Comparison of ENCODE assay signal across 1 cellular context in the genomic region with DNA sequence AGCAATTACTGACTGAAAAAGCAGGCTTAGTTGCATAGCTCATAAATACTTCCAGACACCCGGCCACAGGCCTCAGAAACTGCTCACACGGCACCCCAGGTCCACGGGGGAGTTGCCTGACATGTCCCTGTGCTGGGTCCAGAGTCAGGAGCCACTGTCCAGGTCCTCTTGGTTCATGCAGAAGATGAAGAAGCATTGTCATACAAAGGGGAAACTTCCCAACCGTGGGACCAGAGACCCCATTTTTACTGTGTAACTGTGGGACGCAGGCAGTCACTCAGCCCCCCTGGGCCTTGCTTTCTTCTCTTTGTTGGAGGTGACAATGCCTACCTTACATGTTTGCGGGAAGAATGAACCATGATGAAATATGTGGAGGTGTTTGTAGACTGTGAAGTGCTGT.
TF ChIP-seq lines count a peak whose summit lies in the region.

No MANE protein-coding gene starts in this region.

TF ChIP-seq in K562, 482 proteins besides CTCF, POLR2A, EP300 and RAD21 (continued from another document):
- TF ChIP-seq, protein P1, sequence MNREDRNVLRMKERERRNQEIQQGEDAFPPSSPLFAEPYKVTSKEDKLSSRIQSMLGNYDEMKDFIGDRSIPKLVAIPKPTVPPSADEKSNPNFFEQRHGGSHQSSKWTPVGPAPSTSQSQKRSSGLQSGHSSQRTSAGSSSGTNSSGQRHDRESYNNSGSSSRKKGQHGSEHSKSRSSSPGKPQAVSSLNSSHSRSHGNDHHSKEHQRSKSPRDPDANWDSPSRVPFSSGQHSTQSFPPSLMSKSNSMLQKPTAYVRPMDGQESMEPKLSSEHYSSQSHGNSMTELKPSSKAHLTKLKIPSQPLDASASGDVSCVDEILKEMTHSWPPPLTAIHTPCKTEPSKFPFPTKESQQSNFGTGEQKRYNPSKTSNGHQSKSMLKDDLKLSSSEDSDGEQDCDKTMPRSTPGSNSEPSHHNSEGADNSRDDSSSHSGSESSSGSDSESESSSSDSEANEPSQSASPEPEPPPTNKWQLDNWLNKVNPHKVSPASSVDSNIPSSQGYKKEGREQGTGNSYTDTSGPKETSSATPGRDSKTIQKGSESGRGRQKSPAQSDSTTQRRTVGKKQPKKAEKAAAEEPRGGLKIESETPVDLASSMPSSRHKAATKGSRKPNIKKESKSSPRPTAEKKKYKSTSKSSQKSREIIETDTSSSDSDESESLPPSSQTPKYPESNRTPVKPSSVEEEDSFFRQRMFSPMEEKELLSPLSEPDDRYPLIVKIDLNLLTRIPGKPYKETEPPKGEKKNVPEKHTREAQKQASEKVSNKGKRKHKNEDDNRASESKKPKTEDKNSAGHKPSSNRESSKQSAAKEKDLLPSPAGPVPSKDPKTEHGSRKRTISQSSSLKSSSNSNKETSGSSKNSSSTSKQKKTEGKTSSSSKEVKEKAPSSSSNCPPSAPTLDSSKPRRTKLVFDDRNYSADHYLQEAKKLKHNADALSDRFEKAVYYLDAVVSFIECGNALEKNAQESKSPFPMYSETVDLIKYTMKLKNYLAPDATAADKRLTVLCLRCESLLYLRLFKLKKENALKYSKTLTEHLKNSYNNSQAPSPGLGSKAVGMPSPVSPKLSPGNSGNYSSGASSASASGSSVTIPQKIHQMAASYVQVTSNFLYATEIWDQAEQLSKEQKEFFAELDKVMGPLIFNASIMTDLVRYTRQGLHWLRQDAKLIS (CRISPR knock-in tag; IDR thresholded peaks at IDR 0.05), result no peak
- TF ChIP-seq ZNF445 (CRISPR knock-in tag; IDR thresholded peaks at IDR 0.05; ENCODE audit: low read depth), result no peak
